Comparison of ENCODE assay signal across 14 cellular contexts in the genomic region with DNA sequence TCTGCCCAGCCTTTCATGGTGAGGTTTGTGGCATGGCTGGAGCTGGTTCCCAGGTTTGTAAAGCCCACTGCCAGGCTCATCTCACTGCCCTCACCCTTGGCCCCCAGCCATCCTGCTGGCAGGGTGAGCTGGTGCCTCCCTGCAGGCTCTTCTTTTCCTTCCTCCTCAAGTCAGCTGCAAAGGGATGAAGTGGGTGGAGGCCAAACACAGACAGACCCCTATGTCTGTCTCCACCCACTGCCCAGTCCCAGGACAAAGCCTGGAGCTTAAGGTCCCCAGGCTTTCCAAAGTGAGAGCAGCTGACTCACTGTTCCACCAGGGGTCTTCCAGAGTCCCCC.
A peak's percentile ranks its signal among the peaks of the same experiment; 100 is the strongest.
DNase-seq lines count a peak whose midpoint lies in the region; TF ChIP-seq lines count a peak whose summit lies in the region.
"Had no signal": no experiment of that assay in that cellular context is flagged by ENCODE, and none has a peak within 500 bp of the region (broad histone marks: within the 10 kb centered on the region; RNA-seq: fewer than 3 reads in every experiment).

No MANE protein-coding gene starts in this region.

- no peak for TF ChIP-seq POLR2A in esophagus muscularis mucosa (IDR thresholded peaks at IDR 0.05; ENCODE audit: low read depth)

- DNase-seq in HFFc6 (no peak), esophagus muscularis mucosa (ENCODE audit: extremely low spot score) (no peak), midbrain (lab: John Stamatoyannopoulos, UW) (no peak), NCI-H1436 treated with DMSO at 0.1 percent for 48 hours (lab: John Stamatoyannopoulos, UW) (no peak), RPMI8226 (no peak)
- no peak for DNase-seq in activated CD4-positive, CD25-positive, alpha-beta regulatory T cell (lab: John Stamatoyannopoulos, UW)
- DNase-seq: activated CD4-positive, alpha-beta T cell treated with anti-CD3 and anti-CD28 coated beads, Interleukin-2, amount 10 ng/mL, durations not matched to agents 24 days and 14 days; NCI-H2081; NCI-H69; stimulated activated CD4-positive, alpha-beta T cell treated with anti-CD3 and anti-CD28 coated beads, Interleukin-2, amount 100 ng/mL, for 24 hours; stimulated activated CD8-positive, alpha-beta memory T cell treated with anti-CD3 and anti-CD28 coated beads, Interleukin-4, amount 100 ng/mL, for 48 hours; T-helper 9 cell had no signal

- H3K27me3 ChIP-seq in esophagus muscularis mucosa (no peaks in the 10 kb centered on the region), muscle layer of colon (ENCODE audit: control insufficient read depth in 1 of 2, insufficient read depth in 2 of 2, low read length in 2 of 2) (no peaks in the 10 kb centered on the region), subcutaneous abdominal adipose tissue (ENCODE audit: control insufficient read depth in 5 of 5, insufficient read depth in 4 of 5, low read length in 5 of 5) (no peaks in the 10 kb centered on the region)

- H3K4me3 Mint-ChIP-seq in HFFc6 = no peak overlapping the region
- H3K4me3 Mint-ChIP-seq: activated CD4-positive, alpha-beta T cell treated with anti-CD3 and anti-CD28 coated beads, Interleukin-2, amount 10 ng/mL, durations not matched to agents 24 days and 14 days had no signal

- H3K36me3 Mint-ChIP-seq in HFFc6 (ENCODE audit: low read depth) = peaks cover 19% of the 10 kb centered on the region

- peaks cover 15% of the 10 kb centered on the region for H3K27me3 Mint-ChIP-seq in HFFc6 (ENCODE audit: insufficient read depth)

- intact Hi-C loops in esophagus muscularis mucosa (cut with DNase I) = no loop called here

- H3K36me3 ChIP-seq in esophagus muscularis mucosa (peaks cover 9 to 23% (median 17%) of the 10 kb centered on the region in 4 donors), muscle layer of colon (ENCODE audit: insufficient read depth, low read length) (peaks cover 26% of the 10 kb centered on the region), subcutaneous abdominal adipose tissue (ENCODE audit: control insufficient read depth in 5 of 5, insufficient read depth in 5 of 5, low read length in 5 of 5) (peaks cover 0 to 52% (median 30%) of the 10 kb centered on the region in 5 donors)

- TF ChIP-seq CTCF in HFFc6 (IDR thresholded peaks at IDR 0.05) (no peak), esophagus muscularis mucosa (IDR thresholded peaks at IDR 0.05) (no peak)

- H3K9me3 ChIP-seq in esophagus muscularis mucosa (no peaks in the 10 kb centered on the region), muscle layer of colon (ENCODE audit: low read length) (no peaks in the 10 kb centered on the region), subcutaneous abdominal adipose tissue (ENCODE audit: control insufficient read depth in 5 of 5, low read length in 5 of 5) (no peaks in the 10 kb centered on the region)

- H3K4me3 ChIP-seq in esophagus muscularis mucosa (peak overlapping the region in 2 of 4 donors; percentile 8 to 10), muscle layer of colon (ENCODE audit: low read depth in 1 of 2, low read length in 2 of 2) (peak overlapping the region in 1 of 2 donors; percentile 42), subcutaneous abdominal adipose tissue (ENCODE audit: low read depth in 1 of 5, low read length in 5 of 5) (peak overlapping the region in 2 of 5 donors; percentile 0 to 24)

- H3K4me1 ChIP-seq in esophagus muscularis mucosa (peaks cover 99 to 100% (median 100%) of the 10 kb centered on the region in 4 donors), muscle layer of colon (ENCODE audit: insufficient read depth, low read length) (peaks cover 99% of the 10 kb centered on the region), subcutaneous abdominal adipose tissue (ENCODE audit: control insufficient read depth in 5 of 5, insufficient read depth in 5 of 5, low read length in 5 of 5) (peaks cover 71 to 99% (median 99%) of the 10 kb centered on the region in 5 donors)

- TF ChIP-seq EP300 in esophagus muscularis mucosa (IDR thresholded peaks at IDR 0.05) = no peak

- H3K27ac ChIP-seq in esophagus muscularis mucosa (replicated peaks in 1 of 4) (peak overlapping the region; percentile 89 to 98 (median 97)), muscle layer of colon (ENCODE audit: low read depth, low read length) (peak overlapping the region; percentile 97), subcutaneous abdominal adipose tissue (ENCODE audit: low read depth, low read length) (peak overlapping the region; percentile 99)

- peak overlapping the region; percentile 66 for H3K27ac Mint-ChIP-seq in HFFc6
- H3K27ac Mint-ChIP-seq: activated CD4-positive, alpha-beta T cell treated with anti-CD3 and anti-CD28 coated beads, Interleukin-2, amount 10 ng/mL, durations not matched to agents 24 days and 14 days had no signal

- peak overlapping the region; percentile 15 for H3K9ac ChIP-seq in muscle layer of colon (ENCODE audit: low read length)
- peak overlapping the region in 1 of 5 donors; percentile 50 for H3K9ac ChIP-seq in subcutaneous abdominal adipose tissue (ENCODE audit: low read length in 5 of 5)

- peaks cover 57% of the 10 kb centered on the region for H3K4me1 Mint-ChIP-seq in HFFc6 (ENCODE audit: low read depth)
- H3K4me1 Mint-ChIP-seq: activated CD4-positive, alpha-beta T cell treated with anti-CD3 and anti-CD28 coated beads, Interleukin-2, amount 10 ng/mL, durations not matched to agents 24 days and 14 days had no signal

- H3K9me3 Mint-ChIP-seq in HFFc6 = no peaks in the 10 kb centered on the region
- H3K9me3 Mint-ChIP-seq: activated CD4-positive, alpha-beta T cell treated with anti-CD3 and anti-CD28 coated beads, Interleukin-2, amount 10 ng/mL, durations not matched to agents 24 days and 14 days had no signal
